ENCODE assay signal across 17 cellular contexts in the genomic region with DNA sequence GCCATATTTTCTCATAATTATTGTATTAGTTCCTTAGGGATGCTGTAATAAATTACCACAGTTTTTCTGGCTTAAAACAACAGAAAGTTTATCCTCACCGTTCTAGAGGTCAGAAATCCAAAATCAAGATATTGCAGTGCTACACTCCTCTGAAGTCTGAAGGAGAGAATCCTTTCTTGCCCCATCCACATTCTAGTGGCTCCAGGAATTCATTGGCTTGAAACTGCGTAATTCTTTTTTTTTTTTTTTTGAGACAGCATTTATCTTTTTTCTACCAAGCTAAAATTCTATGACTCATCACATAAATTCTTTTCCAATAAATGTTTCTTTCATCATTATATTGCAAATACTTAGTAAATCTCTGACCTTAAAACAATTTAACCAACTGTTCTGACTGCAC.
"Had no signal": no experiment of that assay in that cellular context is flagged by ENCODE, and none has a peak within 500 bp of the region (broad histone marks: within the 10 kb centered on the region; RNA-seq: fewer than 3 reads in every experiment).

No MANE protein-coding gene starts in this region.

- H3K4me1 ChIP-seq: adrenal gland, body of pancreas, colonic mucosa, tibial artery had no signal

- DNase-seq: activated CD4-positive, alpha-beta T cell treated with anti-CD3 and anti-CD28 coated beads for 1 hour; activated effector memory CD4-positive, alpha-beta T cell treated with anti-CD3 and anti-CD28 coated beads, Interleukin-2, amount 50 U/mL, for 16 hours; activated T-cell treated with anti-CD3 and anti-CD28 coated beads, Interleukin-2, amount 50 U/mL, for 72 hours; adrenal gland; body of pancreas; central memory CD4-positive, alpha-beta T cell; colonic mucosa; endodermal cell; occipital lobe; stimulated activated CD4-positive, alpha-beta T cell treated with anti-CD3 and anti-CD28 coated beads, Interleukin-12 subunit alpha, Interleukin-12 subunit beta, amount 100 ng/mL, for 4 hours; stimulated activated CD4-positive, alpha-beta T cell treated with anti-CD3 and anti-CD28 coated beads, Interleukin-1b, Interleukin-23, amount 100 ng/mL, for 48 hours; stimulated activated naive CD8-positive, alpha-beta T cell treated with anti-CD3 and anti-CD28 coated beads, Interleukin-15, Interleukin-2, amounts not matched to agents 100 U/mL and 50 U/mL, for 24 hours; substantia nigra; T-helper 2 cell; tibial artery; WERI-Rb-1 had no signal

- H3K4me3 ChIP-seq: adrenal gland, body of pancreas, colonic mucosa, hepatocyte, tibial artery had no signal

- H3K9me3 ChIP-seq: adrenal gland, body of pancreas, colonic mucosa, tibial artery had no signal

- H3K27me3 ChIP-seq: adrenal gland, body of pancreas, colonic mucosa, hepatocyte, tibial artery had no signal

- H3K4me2 ChIP-seq: hepatocyte had no signal

- H3K27ac ChIP-seq: adrenal gland, body of pancreas, colonic mucosa, hepatocyte, tibial artery, WERI-Rb-1 had no signal

- H2AFZ ChIP-seq: hepatocyte had no signal

- ATAC-seq: activated T-cell treated with anti-CD3 and anti-CD28 coated beads, Interleukin-2, amount 50 U/mL, for 72 hours; body of pancreas; stimulated activated naive CD8-positive, alpha-beta T cell treated with anti-CD3 and anti-CD28 coated beads, Interleukin-15, Interleukin-2, amounts not matched to agents 100 U/mL and 50 U/mL, for 24 hours had no signal

- H3K36me3 ChIP-seq: adrenal gland, colonic mucosa, tibial artery, WERI-Rb-1 had no signal

- H3K79me2 ChIP-seq: hepatocyte had no signal
